In genomic region chr1:42736152-42736551, GRCh38 we compare ENCODE assay signal across 6 cellular contexts. TPM values are rescaled to one million over a fixed set of nuclear protein-coding genes. Genes with fewer than 3 reads are reported as not detected.
A peak's percentile ranks its signal among the peaks of the same experiment; 100 is the strongest.
DNase-seq lines count a peak whose midpoint lies in the region; ATAC-seq and TF ChIP-seq lines count a peak whose summit lies in the region.

No MANE protein-coding gene starts in this region.

- no peak overlapping the region for H4K8ac ChIP-seq in mesenchymal stem cell (ENCODE audit: low read length)

- no peak overlapping the region for H3K4me3 Mint-ChIP-seq in activated T-helper 17 cell treated with anti-CD3 and anti-CD28 coated beads, Interleukin-2, amount 50 U/mL, for 72 hours

- H3K4me3 ChIP-seq in GM23248: no peak overlapping the region
- no peak overlapping the region for H3K4me3 ChIP-seq in Peyer's patch
- no peak overlapping the region for H3K4me3 ChIP-seq in mesenchymal stem cell (ENCODE audit: insufficient read depth in 1 of 2, low read depth in 1 of 2, low read length in 2 of 2)

- no peaks in the 10 kb centered on the region for H3K79me1 ChIP-seq in mesenchymal stem cell (replicated peaks; ENCODE audit: low read length, poor library complexity, severe bottlenecking)

- H2AFZ ChIP-seq in GM23248 (no peak overlapping the region), mesenchymal stem cell (ENCODE audit: low read depth, low read length) (no peak overlapping the region)

- in situ Hi-C loops in GM23248 (cut with MboI): no loop called here

- no peaks in the 10 kb centered on the region for H3K9me3 Mint-ChIP-seq in activated T-helper 17 cell treated with anti-CD3 and anti-CD28 coated beads, Interleukin-2, amount 50 U/mL, for 72 hours

- no peak for TF ChIP-seq POLR2A in Peyer's patch (IDR thresholded peaks at IDR 0.05)

- no peak for ATAC-seq in activated T-helper 17 cell treated with anti-CD3 and anti-CD28 coated beads, Interleukin-2, amount 50 U/mL, for 72 hours (replicated peaks)

- no peaks in the 10 kb centered on the region for H3K36me3 ChIP-seq in GM23248 (ENCODE audit: low read depth)
- H3K36me3 ChIP-seq in Peyer's patch: no peaks in the 10 kb centered on the region
- no peaks in the 10 kb centered on the region for H3K36me3 ChIP-seq in mesenchymal stem cell (ENCODE audit: control insufficient read depth in 1 of 2, insufficient read depth in 2 of 2, low read depth in 1 of 2, low read length in 2 of 2)

- H4K20me1 ChIP-seq in GM23248 (ENCODE audit: insufficient read depth): no peaks in the 10 kb centered on the region

- WGBS in GM23248 (ENCODE audit: low coverage in 1 of 2, low lambda C conversion rate in 2 of 2, missing lambda C conversion rate in 2 of 2), 2 experiments: 42 to 53% methylated on average over 4 of the region's 4 CpGs
- 69% methylated on average over 4 of the region's 4 CpGs for WGBS in mesenchymal stem cell

- H3F3A ChIP-seq in GM23248 (ENCODE audit: insufficient read depth): no peaks in the 10 kb centered on the region

- H3K9me3 ChIP-seq in GM23248 (ENCODE audit: low read depth) (no peaks in the 10 kb centered on the region), Peyer's patch (no peaks in the 10 kb centered on the region), mesenchymal stem cell (ENCODE audit: control insufficient read depth, low read length) (no peaks in the 10 kb centered on the region)

- H2BK12ac ChIP-seq in mesenchymal stem cell (ENCODE audit: low read length in 2 of 2): no peak overlapping the region

- H3K9ac ChIP-seq in GM23248: no peak overlapping the region
- no peak overlapping the region for H3K9ac ChIP-seq in mesenchymal stem cell (ENCODE audit: low read length)

- no peak overlapping the region for H2AK5ac ChIP-seq in mesenchymal stem cell (ENCODE audit: low read length, severe bottlenecking)

- H3K4me1 ChIP-seq in GM23248 (ENCODE audit: insufficient read depth): no peaks in the 10 kb centered on the region
- H3K4me1 ChIP-seq in Peyer's patch: peaks cover 0 to 17% (median 2%) of the 10 kb centered on the region in 4 donors
- H3K4me1 ChIP-seq in mesenchymal stem cell (ENCODE audit: control insufficient read depth, insufficient read depth, low read depth, low read length): peaks cover 3% of the 10 kb centered on the region

- no peak overlapping the region for H2BK5ac ChIP-seq in mesenchymal stem cell (ENCODE audit: low read depth, low read length, poor library complexity, severe bottlenecking)

- no peaks in the 10 kb centered on the region for H3K27me3 Mint-ChIP-seq in activated T-helper 17 cell treated with anti-CD3 and anti-CD28 coated beads, Interleukin-2, amount 50 U/mL, for 72 hours

- DNase-seq in GM23248 (peak; percentile 61), Peyer's patch (peak in 2 of 3 donors; percentile 59 to 74), mesenchymal stem cell (peak; percentile 28), midbrain (lab: John Stamatoyannopoulos, UW) (no peak), cortex of kidney (lab: John Stamatoyannopoulos, UW) (no peak)

- no peak overlapping the region for H3K23ac ChIP-seq in mesenchymal stem cell (ENCODE audit: low read length in 2 of 2)

- H3K4me2 ChIP-seq in GM23248 (ENCODE audit: unreplicated experiment): no peak overlapping the region
- H3K4me2 ChIP-seq in mesenchymal stem cell (ENCODE audit: low read length, poor library complexity, severe bottlenecking): no peak overlapping the region

- H3K27ac ChIP-seq in GM23248: no peak overlapping the region
- H3K27ac ChIP-seq in Peyer's patch: peak overlapping the region in 1 of 4 donors; percentile 16
- no peak overlapping the region for H3K27ac ChIP-seq in mesenchymal stem cell (ENCODE audit: low read length, poor library complexity, severe bottlenecking)

- H3K27me3 ChIP-seq in GM23248 (replicated peaks; ENCODE audit: insufficient read depth) (no peaks in the 10 kb centered on the region), Peyer's patch (no peaks in the 10 kb centered on the region), mesenchymal stem cell (ENCODE audit: control insufficient read depth in 1 of 2, insufficient read depth in 1 of 2, low read length in 2 of 2) (no peaks in the 10 kb centered on the region)

- H2BK120ac ChIP-seq in mesenchymal stem cell (ENCODE audit: low read depth, low read length): no peak overlapping the region

- H3K4ac ChIP-seq in mesenchymal stem cell (ENCODE audit: low read depth in 1 of 2, low read length in 2 of 2): no peak overlapping the region

- no peaks in the 10 kb centered on the region for H3K9me2 ChIP-seq in GM23248 (ENCODE audit: insufficient read depth)

- H3K36me3 Mint-ChIP-seq in activated T-helper 17 cell treated with anti-CD3 and anti-CD28 coated beads, Interleukin-2, amount 50 U/mL, for 72 hours (ENCODE audit: low read depth): no peaks in the 10 kb centered on the region

- H3K4me1 Mint-ChIP-seq in activated T-helper 17 cell treated with anti-CD3 and anti-CD28 coated beads, Interleukin-2, amount 50 U/mL, for 72 hours: peaks cover 5% of the 10 kb centered on the region

- H3K18ac ChIP-seq in mesenchymal stem cell (ENCODE audit: low read depth in 1 of 2, low read length in 2 of 2): no peak overlapping the region

- H3K79me2 ChIP-seq in GM23248 (ENCODE audit: insufficient read depth): no peaks in the 10 kb centered on the region

- H2BK15ac ChIP-seq in mesenchymal stem cell (ENCODE audit: low read depth, poor library complexity, severe bottlenecking): no peak overlapping the region

- no peak overlapping the region for H4K91ac ChIP-seq in mesenchymal stem cell (ENCODE audit: low read length)

- peak in 3 of 6 experiments; percentile 48 to 49 (median 49) for TF ChIP-seq CTCF in Peyer's patch (IDR thresholded peaks at IDR 0.05)

- no peak overlapping the region for H3K14ac ChIP-seq in mesenchymal stem cell (ENCODE audit: low read length in 2 of 2)

- H3K27ac Mint-ChIP-seq in activated T-helper 17 cell treated with anti-CD3 and anti-CD28 coated beads, Interleukin-2, amount 50 U/mL, for 72 hours: no peak overlapping the region

RNA-seq across cellular contexts. Expression of gene CLDN19, which starts 3.9 kb away (rescaled TPM):
- total RNA-seq in GM23248 (2014; rRNA removed; shearing (Covaris generic)): not detected in 2 replicates
- not detected in 2 replicates for polyA plus RNA-seq in GM23248 (2016; fragmentation: Nextera tagmentation; extraction: Ambion mirVana)
- not detected for total RNA-seq in Peyer's patch
- polyA plus RNA-seq in mesenchymal stem cell (2013, experiment 1 of 2): 0.03 TPM
- polyA plus RNA-seq in mesenchymal stem cell (2013, experiment 2 of 2): not detected
- not detected for total RNA-seq in activated T-helper 17 cell treated with anti-CD3 and anti-CD28 coated beads, Interleukin-2, amount 50 U/mL, for 72 hours

RNA-seq across cellular contexts. Expression of gene P3H1, which starts 30.7 kb away (rescaled TPM):
- 222 and 257 TPM in 2 replicates for total RNA-seq in GM23248 (2014; rRNA removed; shearing (Covaris generic))
- 194 and 197 TPM in 2 replicates for polyA plus RNA-seq in GM23248 (2016; fragmentation: Nextera tagmentation; extraction: Ambion mirVana)
- 100 to 1,000 TPM in 1 of 4 donors, 10 to 100 TPM in 3; 19.4 to 151 (median 27.9) TPM for total RNA-seq in Peyer's patch
- polyA plus RNA-seq in mesenchymal stem cell (2013, experiment 1 of 2): 213 TPM
- 209 TPM for polyA plus RNA-seq in mesenchymal stem cell (2013, experiment 2 of 2)
- total RNA-seq in activated T-helper 17 cell treated with anti-CD3 and anti-CD28 coated beads, Interleukin-2, amount 50 U/mL, for 72 hours: 10 to 100 TPM; 24.5 to 33.4 TPM

RNA-seq across cellular contexts. Expression of gene C1orf50, which starts 30.9 kb away (rescaled TPM):
- 2.7 and 3.4 TPM in 2 replicates for total RNA-seq in GM23248 (2014; rRNA removed; shearing (Covaris generic))
- polyA plus RNA-seq in GM23248 (2016; fragmentation: Nextera tagmentation; extraction: Ambion mirVana): 8.1 and 10.5 TPM in 2 replicates
- total RNA-seq in Peyer's patch: 10 to 100 TPM in 1 of 4 donors, 1 to 10 TPM in 3; 1.7 to 11.6 (median 4.4) TPM
- 2.2 TPM for polyA plus RNA-seq in mesenchymal stem cell (2013, experiment 1 of 2)
- 2.5 TPM for polyA plus RNA-seq in mesenchymal stem cell (2013, experiment 2 of 2)
- total RNA-seq in activated T-helper 17 cell treated with anti-CD3 and anti-CD28 coated beads, Interleukin-2, amount 50 U/mL, for 72 hours: 10 to 100 TPM in 1 of 2 donors, 1 to 10 TPM in 1; 6.5 to 10.7 TPM

RNA-seq across cellular contexts. Expression of gene TMEM269, which starts 48.6 kb away (rescaled TPM):
- not detected in 2 replicates for total RNA-seq in GM23248 (2014; rRNA removed; shearing (Covaris generic))
- 0.14 TPM in 1 of 2 replicates, not detected in the other for polyA plus RNA-seq in GM23248 (2016; fragmentation: Nextera tagmentation; extraction: Ambion mirVana)
- not detected for total RNA-seq in Peyer's patch
- 0.04 TPM for polyA plus RNA-seq in mesenchymal stem cell (2013, experiment 1 of 2)
- 0.07 TPM for polyA plus RNA-seq in mesenchymal stem cell (2013, experiment 2 of 2)
- total RNA-seq in activated T-helper 17 cell treated with anti-CD3 and anti-CD28 coated beads, Interleukin-2, amount 50 U/mL, for 72 hours: 1 to 10 TPM in 1 of 2 donors, under 1 TPM in 1; 0.15 to 2.8 TPM

RNA-seq across cellular contexts. Expression of gene YBX1, which starts 53.9 kb away (rescaled TPM):
- total RNA-seq in GM23248 (2014; rRNA removed; shearing (Covaris generic)): 665 and 762 TPM in 2 replicates
- polyA plus RNA-seq in GM23248 (2016; fragmentation: Nextera tagmentation; extraction: Ambion mirVana): 480 and 496 TPM in 2 replicates
- 100 to 1,000 TPM; 236 to 470 (median 287) TPM for total RNA-seq in Peyer's patch
- polyA plus RNA-seq in mesenchymal stem cell (2013, experiment 1 of 2): 1,020 TPM
- polyA plus RNA-seq in mesenchymal stem cell (2013, experiment 2 of 2): 1,034 TPM
- total RNA-seq in activated T-helper 17 cell treated with anti-CD3 and anti-CD28 coated beads, Interleukin-2, amount 50 U/mL, for 72 hours: 100 to 1,000 TPM; 501 to 981 TPM

Comparison
In these comparisons a context has a peak if more than half of its experiments do, and no peak if none do; other contexts are left out.
1. DNase-seq: peak in GM23248 (single experiment), Peyer's patch (2 of 3) and mesenchymal stem cell (single experiment); none in midbrain (single experiment) and cortex of kidney (single experiment).